Comparison of ENCODE assay signal across 1 cellular context in the genomic region with DNA sequence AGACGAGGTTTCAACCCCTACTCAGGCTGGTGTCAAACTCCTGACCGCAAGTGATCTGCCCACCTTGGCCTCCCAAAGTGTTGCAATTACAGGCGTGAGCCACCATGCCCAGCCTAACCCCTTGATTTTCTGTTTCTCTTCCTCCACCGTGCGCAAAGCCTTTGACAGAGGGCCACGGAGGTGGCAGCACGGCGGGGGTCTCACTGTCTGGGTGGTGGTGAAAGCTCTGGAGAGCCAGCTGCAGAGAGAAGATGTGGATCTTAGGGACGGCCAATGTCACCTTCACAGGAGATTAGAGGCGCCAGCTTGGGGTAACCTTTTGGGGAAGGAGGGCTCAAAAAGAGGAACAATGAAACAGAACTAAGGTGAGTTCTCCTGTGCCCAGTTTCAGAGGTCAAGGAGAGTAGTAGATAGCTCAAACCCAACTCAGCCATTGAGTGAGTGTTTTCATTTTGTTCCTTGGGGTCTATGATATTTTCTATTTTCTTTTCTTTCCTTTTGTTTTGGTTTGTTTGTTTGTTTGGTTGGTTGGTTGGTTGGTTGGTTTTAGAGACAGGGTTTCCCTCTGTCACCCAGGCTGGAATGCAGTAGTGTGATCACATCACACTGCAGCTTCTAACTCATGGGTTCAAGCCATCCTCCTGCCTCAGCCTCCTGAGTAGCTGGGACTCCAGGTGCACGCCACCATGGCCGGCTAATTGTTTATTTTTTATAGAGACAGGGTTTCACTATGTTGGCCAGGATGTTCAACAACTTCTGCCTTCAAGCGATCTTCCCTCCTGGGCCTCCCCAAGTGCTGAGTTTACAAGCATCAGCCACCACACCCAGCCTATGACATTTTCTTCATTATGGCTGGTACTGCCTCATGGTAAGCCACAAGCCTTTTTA.
TF ChIP-seq lines count a peak whose summit lies in the region.

No MANE protein-coding gene starts in this region.

TF ChIP-seq in A549, 52 proteins besides CTCF, POLR2A, EP300 and RAD21 (continued from another document):
- no peak for TF ChIP-seq CHD4 (IDR thresholded peaks at IDR 0.05; ENCODE audit: borderline replicate concordance)
- TF ChIP-seq NPAS2 (CRISPR knock-in tag; IDR thresholded peaks at IDR 0.05; ENCODE audit: borderline replicate concordance) = no peak
- TF ChIP-seq, protein P1, sequence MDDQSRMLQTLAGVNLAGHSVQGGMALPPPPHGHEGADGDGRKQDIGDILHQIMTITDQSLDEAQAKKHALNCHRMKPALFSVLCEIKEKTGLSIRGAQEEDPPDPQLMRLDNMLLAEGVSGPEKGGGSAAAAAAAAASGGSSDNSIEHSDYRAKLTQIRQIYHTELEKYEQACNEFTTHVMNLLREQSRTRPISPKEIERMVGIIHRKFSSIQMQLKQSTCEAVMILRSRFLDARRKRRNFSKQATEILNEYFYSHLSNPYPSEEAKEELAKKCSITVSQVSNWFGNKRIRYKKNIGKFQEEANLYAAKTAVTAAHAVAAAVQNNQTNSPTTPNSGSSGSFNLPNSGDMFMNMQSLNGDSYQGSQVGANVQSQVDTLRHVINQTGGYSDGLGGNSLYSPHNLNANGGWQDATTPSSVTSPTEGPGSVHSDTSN (IDR thresholded peaks at IDR 0.05) = no peak
- no peak for TF ChIP-seq CBX2 (IDR thresholded peaks at IDR 0.05; ENCODE audit: borderline replicate concordance, low read depth)
- TF ChIP-seq ZC3H11A (IDR thresholded peaks at IDR 0.05) = no peak
- no peak for TF ChIP-seq KDM5A (IDR thresholded peaks at IDR 0.05)
- TF ChIP-seq POLR2AphosphoS2 (conservative IDR thresholded peaks at IDR 0.05; ENCODE audit: low read length) = no peak
TF ChIP-seq in A549: peak in this region for 0.
